Comparison of ENCODE assay signal across 15 cellular contexts in genomic region chr18:78796693-78797455, GRCh38.
"Had no signal": no experiment of that assay in that cellular context is flagged by ENCODE, and none has a peak within 500 bp of the region (broad histone marks: within the 10 kb centered on the region; RNA-seq: fewer than 3 reads in every experiment).

No MANE protein-coding gene starts in this region.

- H3K4me3 Mint-ChIP-seq: endodermal cell, naive B cell, nephron had no signal

- H3K4me1 ChIP-seq: right atrium auricular region, tibial nerve had no signal

- H3K4me1 Mint-ChIP-seq: endodermal cell, naive B cell, nephron had no signal

- H3K4me3 ChIP-seq: hepatocyte, right atrium auricular region, tibial nerve had no signal

- ATAC-seq: left colon; left ventricle myocardium superior; stimulated activated naive CD8-positive, alpha-beta T cell treated with anti-CD3 and anti-CD28 coated beads, Interleukin-15, Interleukin-2, amounts not matched to agents 100 U/mL and 50 U/mL, for 24 hours had no signal

- H3K27ac ChIP-seq: hepatocyte, right atrium auricular region, tibial nerve had no signal

- H3K36me3 Mint-ChIP-seq: naive B cell had no signal

- DNase-seq: dermis blood vessel endothelial cell; endodermal cell; foreskin melanocyte; head of caudate nucleus; left colon; left ventricle myocardium superior; mesendoderm; naive B cell; small intestine; stimulated activated CD4-positive, alpha-beta T cell treated with anti-CD3 and anti-CD28 coated beads, Interleukin-2, amount 100 ng/mL, for 48 hours; stimulated activated naive CD8-positive, alpha-beta T cell treated with anti-CD3 and anti-CD28 coated beads, Interleukin-15, Interleukin-2, amounts not matched to agents 100 U/mL and 50 U/mL, for 24 hours had no signal

- H3K27me3 Mint-ChIP-seq: naive B cell had no signal

- H3K27me3 ChIP-seq: hepatocyte, right atrium auricular region, tibial nerve had no signal

- H3K27ac Mint-ChIP-seq: endodermal cell, nephron had no signal

- H3K9me3 Mint-ChIP-seq: endodermal cell, nephron had no signal

- H3K36me3 ChIP-seq: right atrium auricular region, tibial nerve had no signal

- H3K9me3 ChIP-seq: right atrium auricular region, tibial nerve had no signal
